8 cellular contexts compared by ENCODE assay signal in the genomic region with DNA sequence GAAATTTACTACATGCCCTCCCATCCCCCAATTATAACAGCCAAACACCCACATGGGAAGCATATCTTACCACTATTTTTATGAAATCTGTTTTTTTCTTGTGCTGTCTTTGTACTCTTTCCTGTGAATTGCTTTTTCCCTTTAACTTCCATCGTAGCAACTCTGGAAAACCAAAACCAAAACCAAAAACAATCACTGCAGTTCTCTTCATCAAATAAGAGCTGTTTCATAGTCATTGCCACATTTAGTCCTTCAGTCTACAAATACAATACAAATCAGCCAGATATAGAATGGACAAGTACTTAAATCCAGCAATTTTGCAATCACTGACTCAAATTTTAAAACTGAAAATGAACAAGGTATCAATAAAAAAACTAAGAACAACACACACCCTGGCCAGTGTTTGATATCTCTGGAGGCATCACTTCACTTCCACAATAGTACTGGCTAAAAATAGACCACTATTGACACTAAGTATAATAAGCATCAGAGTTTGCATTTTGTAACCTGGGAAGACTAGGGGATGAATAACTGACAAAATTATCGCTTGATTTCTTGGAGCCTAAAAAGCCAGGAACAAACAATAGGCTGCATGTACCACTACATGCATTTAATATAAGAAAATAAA. TPM values are rescaled to one million over a fixed set of nuclear protein-coding genes. Genes with fewer than 3 reads are reported as not detected.
DNase-seq lines count a peak whose midpoint lies in the region; ATAC-seq and TF ChIP-seq lines count a peak whose summit lies in the region.
"Had no signal": no experiment of that assay in that cellular context is flagged by ENCODE, and none has a peak within 500 bp of the region (broad histone marks: within the 10 kb centered on the region; RNA-seq: fewer than 3 reads in every experiment).

No MANE protein-coding gene starts in this region.

- TF ChIP-seq CTCF in GM23338 (conservative IDR thresholded peaks at IDR 0.05; ENCODE audit: low read depth in 2 of 2), result no peak
- no peak for TF ChIP-seq CTCF in hepatocyte (IDR thresholded peaks at IDR 0.05; ENCODE audit: poor library complexity)

- H3K4me2 ChIP-seq in GM23338 (no peak overlapping the region), hepatocyte (peak overlapping the region; percentile 5)

- H3K9me3 Mint-ChIP-seq in GM23338, result no peaks in the 10 kb centered on the region

- peaks cover 2% of the 10 kb centered on the region for H3K27me3 Mint-ChIP-seq in GM23338 (ENCODE audit: insufficient read depth, low read depth, poor library complexity)

- H3K9ac ChIP-seq in adipocyte (ENCODE audit: low read length) (peak overlapping the region; percentile 56), subcutaneous abdominal adipose tissue (ENCODE audit: low read length in 5 of 5) (peak overlapping the region; percentile 45 to 76 (median 59))

- H2AFZ ChIP-seq in GM23338, result no peak overlapping the region
- H2AFZ ChIP-seq in hepatocyte, result no peak overlapping the region

- peaks cover 3% of the 10 kb centered on the region; the same call in 2 of the 3 replicates for H3K4me1 Mint-ChIP-seq in GM23338

- ATAC-seq in GM23338, result no peak

- H3K9me2 ChIP-seq in GM23338 (ENCODE audit: insufficient read depth) (no peaks in the 10 kb centered on the region), hepatocyte (replicated peaks; ENCODE audit: insufficient read depth) (no peaks in the 10 kb centered on the region)

- peaks cover 38% of the 10 kb centered on the region for H3K36me3 Mint-ChIP-seq in GM23338 (ENCODE audit: low read depth)

- no peak overlapping the region for H3K4me3 Mint-ChIP-seq in GM23338

- H4K20me1 ChIP-seq in GM23338 (replicated peaks; ENCODE audit: insufficient read depth), result peaks cover 39% of the 10 kb centered on the region
- H4K20me1 ChIP-seq in hepatocyte (ENCODE audit: insufficient read depth, poor library complexity, severe bottlenecking), result no peaks in the 10 kb centered on the region

- H3K36me3 ChIP-seq in GM23338 (ENCODE audit: insufficient read depth) (peaks cover 34% of the 10 kb centered on the region), adipocyte (ENCODE audit: control insufficient read depth, insufficient read depth, low read length, severe bottlenecking) (peaks cover 37% of the 10 kb centered on the region), hepatocyte (replicated peaks; ENCODE audit: insufficient read depth, low read depth) (no peaks in the 10 kb centered on the region), subcutaneous abdominal adipose tissue (ENCODE audit: control insufficient read depth in 5 of 5, insufficient read depth in 5 of 5, low read length in 5 of 5) (peaks cover 19 to 31% (median 24%) of the 10 kb centered on the region in 5 donors)

- no peak overlapping the region for H3K27ac Mint-ChIP-seq in GM23338

- peaks cover 97% of the 10 kb centered on the region for H3K79me2 ChIP-seq in GM23338 (replicated peaks; ENCODE audit: insufficient read depth)
- peaks cover 63% of the 10 kb centered on the region for H3K79me2 ChIP-seq in hepatocyte

- H3K27me3 ChIP-seq in GM23338 (ENCODE audit: insufficient read depth) (no peaks in the 10 kb centered on the region), adipocyte (replicated peaks; ENCODE audit: control insufficient read depth, insufficient read depth, low read length) (no peaks in the 10 kb centered on the region), hepatocyte (no peaks in the 10 kb centered on the region), subcutaneous abdominal adipose tissue (ENCODE audit: control insufficient read depth in 5 of 5, insufficient read depth in 4 of 5, low read length in 5 of 5) (no peaks in the 10 kb centered on the region)

- no peaks in the 10 kb centered on the region for H3F3A ChIP-seq in GM23338 (replicated peaks; ENCODE audit: low read depth)

- H3K4me3 ChIP-seq in GM23338 (no peak overlapping the region), adipocyte (ENCODE audit: low read length) (peak overlapping the region; percentile 79), hepatocyte (no peak overlapping the region), subcutaneous abdominal adipose tissue (ENCODE audit: low read depth in 1 of 5, low read length in 5 of 5) (peak overlapping the region; percentile 27 to 64 (median 56))

- H3K9me3 ChIP-seq in adipocyte (ENCODE audit: control insufficient read depth, low read length) (no peaks in the 10 kb centered on the region), hepatocyte (ENCODE audit: low read depth) (no peaks in the 10 kb centered on the region), subcutaneous abdominal adipose tissue (ENCODE audit: control insufficient read depth in 5 of 5, low read length in 5 of 5) (no peaks in the 10 kb centered on the region)

- WGBS in hepatocyte (ENCODE audit: low lambda C conversion rate, missing lambda C conversion rate), result 96% methylated on average over 2 of the region's 2 CpGs

- DNase-seq in GM23338 (ENCODE audit: low spot score) (no peak), adipocyte (ENCODE audit: low read depth) (peak; percentile 52), hepatocyte (ENCODE audit: low spot score) (no peak), NCI-H510A treated with DMSO at 0.1 percent for 48 hours (lab: John Stamatoyannopoulos, UW) (no peak), HT-29 (ENCODE audit: low spot score) (no peak), NCI-H1092 treated with DMSO at 0.1 percent for 48 hours (lab: John Stamatoyannopoulos, UW) (no peak)
- DNase-seq: activated CD4-positive, alpha-beta T cell treated with anti-CD3 and anti-CD28 coated beads for 1 hour had no signal

- H3K27ac ChIP-seq in GM23338 (ENCODE audit: low read depth), result 0 out of 2 replicates have a peak overlapping the region, but pooled peaks have one; percentile 28
- no peak overlapping the region for H3K27ac ChIP-seq in hepatocyte
- peak overlapping the region; percentile 94 for H3K27ac ChIP-seq in subcutaneous abdominal adipose tissue (ENCODE audit: low read depth, low read length)

- H3K4me1 ChIP-seq in GM23338 (ENCODE audit: insufficient read depth) (peaks cover 16% of the 10 kb centered on the region), adipocyte (ENCODE audit: control insufficient read depth, insufficient read depth, low read length) (peaks cover 54% of the 10 kb centered on the region), hepatocyte (ENCODE audit: insufficient read depth) (no peaks in the 10 kb centered on the region), subcutaneous abdominal adipose tissue (ENCODE audit: control insufficient read depth in 5 of 5, insufficient read depth in 5 of 5, low read length in 5 of 5) (peaks cover 3 to 54% (median 47%) of the 10 kb centered on the region in 5 donors)

RNA-seq across cellular contexts. Expression of gene PUM3, which starts 5.4 kb away (rescaled TPM):
- total RNA-seq in GM23338 (2014; rRNA removed; shearing (Covaris generic)), result 85.8 and 98.3 TPM in 2 replicates
- polyA plus RNA-seq in GM23338 (2016; fragmentation: Nextera tagmentation; extraction: Ambion mirVana) (120 and 136 TPM in 2 replicates), hepatocyte (32.0 and 46.8 TPM in 2 replicates)
- total RNA-seq in hepatocyte, result 31.3 and 38.9 TPM in 2 replicates
- total RNA-seq in HT-29 (2014; rRNA removed; shearing (Covaris generic)), result 28.3 and 30.1 TPM in 2 replicates

Comparison
In these comparisons a context has a peak if more than half of its experiments do, and no peak if none do; other contexts are left out.
1. H3K4me3 ChIP-seq: peak in adipocyte (single experiment) and subcutaneous abdominal adipose tissue (5 of 5); none in GM23338 (single experiment) and hepatocyte (single experiment).